In genomic region chr3:194879991-194880939, GRCh38 we compare ENCODE assay signal across 8 cellular contexts.
A peak's percentile ranks its signal among the peaks of the same experiment; 100 is the strongest.
DNase-seq lines count a peak whose midpoint lies in the region; ATAC-seq lines count a peak whose summit lies in the region.

No MANE protein-coding gene starts in this region.

- peak; percentile 60 for DNase-seq in Daoy (ENCODE audit: low read depth)
- DNase-seq in NCI-H446 (lab: John Stamatoyannopoulos, UW) = peak; percentile 83 to 92
- DNase-seq in fibroblast of peridontal ligament (ENCODE audit: extremely low read depth) = peak; percentile 65
- DNase-seq in putamen (ENCODE audit: low spot score) = peak; percentile 17
- DNase-seq in globus pallidus (ENCODE audit: low spot score) = no peak
- no peak for DNase-seq in cerebellar nuclear complex (lab: John Stamatoyannopoulos, UW)

- ATAC-seq in GM18870 (IDR thresholded peaks at IDR 0.05; ENCODE audit: unreplicated experiment) (no peak), HG03196 (IDR thresholded peaks at IDR 0.05; ENCODE audit: unreplicated experiment) (no peak)

Comparison
In these comparisons a context has a peak if more than half of its experiments do, and no peak if none do; other contexts are left out.
1. DNase-seq: peak in Daoy (single experiment), NCI-H446 (2 of 2), fibroblast of peridontal ligament (single experiment) and putamen (single experiment); none in globus pallidus (single experiment) and cerebellar nuclear complex (0 of 2).